ENCODE assay signal across 9 cellular contexts in genomic region chr17:66301418-66301863, GRCh38. TPM values are rescaled to one million over a fixed set of nuclear protein-coding genes. Genes with fewer than 3 reads are reported as not detected.
A peak's percentile ranks its signal among the peaks of the same experiment; 100 is the strongest.
DNase-seq lines count a peak whose midpoint lies in the region; ATAC-seq lines count a peak whose summit lies in the region.
"Had no signal": no experiment of that assay in that cellular context is flagged by ENCODE, and none has a peak within 500 bp of the region (broad histone marks: within the 10 kb centered on the region; RNA-seq: fewer than 3 reads in every experiment).

No MANE protein-coding gene starts in this region.

- H3K27ac ChIP-seq in ACC112 (ENCODE audit: low read depth, low read length) (no peak overlapping the region), HUES64 (ENCODE audit: low read depth, low read length) (no peak overlapping the region), muscle layer of colon (ENCODE audit: low read depth, low read length) (peak overlapping the region; percentile 47)

- H3K36me3 ChIP-seq in ACC112 (ENCODE audit: insufficient read depth, low read length): no peaks in the 10 kb centered on the region
- H3K36me3 ChIP-seq in HUES64 (ENCODE audit: insufficient read depth, low read length): no peaks in the 10 kb centered on the region
- no peaks in the 10 kb centered on the region for H3K36me3 ChIP-seq in muscle layer of colon (ENCODE audit: insufficient read depth, low read length)

- peaks cover 54% of the 10 kb centered on the region for H3K79me2 ChIP-seq in ACC112 (ENCODE audit: control insufficient read depth, insufficient read depth, low read length, unreplicated experiment)

- no peak for ATAC-seq in GM21723 (IDR thresholded peaks at IDR 0.05; ENCODE audit: unreplicated experiment)
- ATAC-seq in activated CD4-positive, CD25-positive, alpha-beta regulatory T cell treated with anti-CD3 and anti-CD28 coated beads, Interleukin-2, amount 50 U/mL, for 24 hours: no peak
- ATAC-seq in GM21576 (IDR thresholded peaks at IDR 0.05; ENCODE audit: unreplicated experiment): no peak

- H3K9ac ChIP-seq in HUES64 (ENCODE audit: low read depth, low read length) (peak overlapping the region; percentile 45; the same call in 1 of the 2 replicates), muscle layer of colon (ENCODE audit: low read length) (peak overlapping the region; percentile 59)

- no peaks in the 10 kb centered on the region for H3K27me3 ChIP-seq in ACC112 (ENCODE audit: insufficient read depth, low read length)
- H3K27me3 ChIP-seq in HUES64 (ENCODE audit: insufficient read depth, low read length): peaks cover 38% of the 10 kb centered on the region
- H3K27me3 ChIP-seq in muscle layer of colon (ENCODE audit: control insufficient read depth in 1 of 2, insufficient read depth in 2 of 2, low read length in 2 of 2): no peaks in the 10 kb centered on the region

- DNase-seq in cerebellar cortex (ENCODE audit: low spot score) (peak; percentile 22), ureter (ENCODE audit: low spot score) (no peak)
- DNase-seq: SHP77 had no signal

- 24% methylated on average over 8 of the region's 12 CpGs for WGBS in HUES64

- peak overlapping the region; percentile 68 for H2AFZ ChIP-seq in ACC112 (ENCODE audit: low read length, unreplicated experiment)

- peak overlapping the region; percentile 92 for H3K4me3 ChIP-seq in ACC112 (ENCODE audit: low read depth, low read length)
- H3K4me3 ChIP-seq in HUES64 (ENCODE audit: low read length): peak overlapping the region; percentile 74
- peak overlapping the region; percentile 76 to 78 for H3K4me3 ChIP-seq in muscle layer of colon (ENCODE audit: low read depth in 1 of 2, low read length in 2 of 2)

- peaks cover 20% of the 10 kb centered on the region for H3K4me1 ChIP-seq in ACC112 (ENCODE audit: control insufficient read depth, insufficient read depth, low read length, unreplicated experiment)
- peaks cover 24% of the 10 kb centered on the region for H3K4me1 ChIP-seq in HUES64 (ENCODE audit: insufficient read depth, low read length)
- peaks cover 9% of the 10 kb centered on the region for H3K4me1 ChIP-seq in muscle layer of colon (ENCODE audit: insufficient read depth, low read length)

- H3K9me3 ChIP-seq in HUES64 (ENCODE audit: insufficient read depth, low read depth, low read length) (no peaks in the 10 kb centered on the region), muscle layer of colon (ENCODE audit: low read length) (no peaks in the 10 kb centered on the region)

RNA-seq across cellular contexts. Expression of gene PRKCA, which starts 1.0 kb away (rescaled TPM):
- polyA plus RNA-seq in HUES64 (2013, experiment 1 of 2): 7.7 TPM
- polyA plus RNA-seq in HUES64 (2013, experiment 2 of 2): 8.2 TPM
- total RNA-seq in ureter: 58.1 TPM
